Comparison of ENCODE assay signal across 1 cellular context in the genomic region with DNA sequence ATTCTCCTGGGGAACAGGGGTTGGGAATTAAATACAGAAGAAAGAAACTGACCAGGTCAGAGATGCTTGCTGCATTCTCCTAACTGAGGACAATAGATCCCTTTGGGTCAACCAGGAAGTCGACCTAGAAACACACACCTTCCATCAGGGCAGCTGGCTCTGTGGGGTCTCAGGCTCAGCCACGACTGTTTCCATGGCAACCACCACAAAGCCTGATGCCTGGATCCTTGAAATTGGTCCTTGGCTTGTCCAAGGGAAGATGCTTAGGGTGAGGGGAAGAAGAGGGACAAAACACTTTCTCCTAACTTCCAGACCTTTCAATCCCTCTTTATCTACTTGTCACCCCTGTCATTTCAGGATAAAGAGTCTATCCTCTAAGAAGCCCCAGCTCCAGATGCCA.
TF ChIP-seq lines count a peak whose summit lies in the region.

No MANE protein-coding gene starts in this region.

TF ChIP-seq in GM23338, 12 proteins besides CTCF, POLR2A, EP300 and RAD21 (continued from another document):
- TF ChIP-seq, protein P1, sequence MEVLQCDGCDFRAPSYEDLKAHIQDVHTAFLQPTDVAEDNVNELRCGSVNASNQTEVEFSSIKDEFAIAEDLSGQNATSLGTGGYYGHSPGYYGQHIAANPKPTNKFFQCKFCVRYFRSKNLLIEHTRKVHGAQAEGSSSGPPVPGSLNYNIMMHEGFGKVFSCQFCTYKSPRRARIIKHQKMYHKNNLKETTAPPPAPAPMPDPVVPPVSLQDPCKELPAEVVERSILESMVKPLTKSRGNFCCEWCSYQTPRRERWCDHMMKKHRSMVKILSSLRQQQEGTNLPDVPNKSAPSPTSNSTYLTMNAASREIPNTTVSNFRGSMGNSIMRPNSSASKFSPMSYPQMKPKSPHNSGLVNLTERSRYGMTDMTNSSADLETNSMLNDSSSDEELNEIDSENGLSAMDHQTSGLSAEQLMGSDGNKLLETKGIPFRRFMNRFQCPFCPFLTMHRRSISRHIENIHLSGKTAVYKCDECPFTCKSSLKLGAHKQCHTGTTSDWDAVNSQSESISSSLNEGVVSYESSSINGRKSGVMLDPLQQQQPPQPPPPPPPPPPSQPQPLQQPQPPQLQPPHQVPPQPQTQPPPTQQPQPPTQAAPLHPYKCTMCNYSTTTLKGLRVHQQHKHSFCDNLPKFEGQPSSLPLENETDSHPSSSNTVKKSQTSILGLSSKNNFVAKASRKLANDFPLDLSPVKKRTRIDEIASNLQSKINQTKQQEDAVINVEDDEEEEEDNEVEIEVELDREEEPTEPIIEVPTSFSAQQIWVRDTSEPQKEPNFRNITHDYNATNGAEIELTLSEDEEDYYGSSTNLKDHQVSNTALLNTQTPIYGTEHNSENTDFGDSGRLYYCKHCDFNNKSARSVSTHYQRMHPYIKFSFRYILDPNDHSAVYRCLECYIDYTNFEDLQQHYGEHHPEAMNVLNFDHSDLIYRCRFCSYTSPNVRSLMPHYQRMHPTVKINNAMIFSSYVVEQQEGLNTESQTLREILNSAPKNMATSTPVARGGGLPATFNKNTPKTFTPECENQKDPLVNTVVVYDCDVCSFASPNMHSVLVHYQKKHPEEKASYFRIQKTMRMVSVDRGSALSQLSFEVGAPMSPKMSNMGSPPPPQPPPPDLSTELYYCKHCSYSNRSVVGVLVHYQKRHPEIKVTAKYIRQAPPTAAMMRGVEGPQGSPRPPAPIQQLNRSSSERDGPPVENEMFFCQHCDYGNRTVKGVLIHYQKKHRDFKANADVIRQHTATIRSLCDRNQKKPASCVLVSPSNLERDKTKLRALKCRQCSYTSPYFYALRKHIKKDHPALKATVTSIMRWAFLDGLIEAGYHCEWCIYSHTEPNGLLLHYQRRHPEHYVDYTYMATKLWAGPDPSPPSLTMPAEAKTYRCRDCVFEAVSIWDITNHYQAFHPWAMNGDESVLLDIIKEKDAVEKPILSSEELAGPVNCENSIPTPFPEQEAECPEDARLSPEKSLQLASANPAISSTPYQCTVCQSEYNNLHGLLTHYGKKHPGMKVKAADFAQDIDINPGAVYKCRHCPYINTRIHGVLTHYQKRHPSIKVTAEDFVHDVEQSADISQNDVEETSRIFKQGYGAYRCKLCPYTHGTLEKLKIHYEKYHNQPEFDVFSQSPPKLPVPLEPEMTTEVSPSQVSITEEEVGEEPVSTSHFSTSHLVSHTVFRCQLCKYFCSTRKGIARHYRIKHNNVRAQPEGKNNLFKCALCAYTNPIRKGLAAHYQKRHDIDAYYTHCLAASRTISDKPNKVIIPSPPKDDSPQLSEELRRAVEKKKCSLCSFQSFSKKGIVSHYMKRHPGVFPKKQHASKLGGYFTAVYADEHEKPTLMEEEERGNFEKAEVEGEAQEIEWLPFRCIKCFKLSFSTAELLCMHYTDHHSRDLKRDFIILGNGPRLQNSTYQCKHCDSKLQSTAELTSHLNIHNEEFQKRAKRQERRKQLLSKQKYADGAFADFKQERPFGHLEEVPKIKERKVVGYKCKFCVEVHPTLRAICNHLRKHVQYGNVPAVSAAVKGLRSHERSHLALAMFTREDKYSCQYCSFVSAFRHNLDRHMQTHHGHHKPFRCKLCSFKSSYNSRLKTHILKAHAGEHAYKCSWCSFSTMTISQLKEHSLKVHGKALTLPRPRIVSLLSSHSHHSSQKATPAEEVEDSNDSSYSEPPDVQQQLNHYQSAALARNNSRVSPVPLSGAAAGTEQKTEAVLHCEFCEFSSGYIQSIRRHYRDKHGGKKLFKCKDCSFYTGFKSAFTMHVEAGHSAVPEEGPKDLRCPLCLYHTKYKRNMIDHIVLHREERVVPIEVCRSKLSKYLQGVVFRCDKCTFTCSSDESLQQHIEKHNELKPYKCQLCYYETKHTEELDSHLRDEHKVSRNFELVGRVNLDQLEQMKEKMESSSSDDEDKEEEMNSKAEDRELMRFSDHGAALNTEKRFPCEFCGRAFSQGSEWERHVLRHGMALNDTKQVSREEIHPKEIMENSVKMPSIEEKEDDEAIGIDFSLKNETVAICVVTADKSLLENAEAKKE (CRISPR knock-in tag; IDR thresholded peaks at IDR 0.05) = no peak
- no peak for TF ChIP-seq ZNF114 (CRISPR knock-in tag; IDR thresholded peaks at IDR 0.05)
